In the genomic region with DNA sequence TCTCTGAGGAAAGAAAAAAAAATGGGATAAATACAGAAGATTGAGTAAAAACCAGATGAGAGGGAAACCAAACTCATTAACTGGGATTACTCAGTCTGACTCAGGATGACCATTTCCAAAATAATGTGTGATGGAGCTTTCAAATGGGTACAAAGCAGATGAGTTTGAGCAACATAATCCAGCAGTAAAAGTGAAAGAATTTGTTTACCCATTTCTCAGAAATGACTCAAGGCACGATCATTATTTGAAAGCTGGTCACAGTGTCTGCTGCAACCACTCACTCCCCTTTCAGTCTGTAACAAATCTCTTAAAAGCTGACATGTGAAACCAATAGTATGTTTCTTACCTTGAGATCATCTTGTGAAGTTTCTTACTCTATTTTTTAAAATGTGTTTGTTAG, we compare ENCODE assay signal across 10 cellular contexts.
DNase-seq lines count a peak whose midpoint lies in the region; ATAC-seq and TF ChIP-seq lines count a peak whose summit lies in the region.
"Had no signal": no experiment of that assay in that cellular context is flagged by ENCODE, and none has a peak within 500 bp of the region (broad histone marks: within the 10 kb centered on the region; RNA-seq: fewer than 3 reads in every experiment).

No MANE protein-coding gene starts in this region.

- peaks cover 9% of the 10 kb centered on the region; the same call in 1 of the 2 replicates for H3K27me3 ChIP-seq in HAP-1 (ENCODE audit: low read depth)

- H3K4me1 ChIP-seq in HAP-1 = no peaks in the 10 kb centered on the region

- in situ Hi-C loops in astrocyte of the spinal cord (cut with HindIII; ENCODE audit: low sequenced_read_pairs) (no loop called here), HAP-1 (cut with MboI; ENCODE audit: low sequenced_read_pairs) (no loop called here)

- TF ChIP-seq CTCF in astrocyte of the spinal cord (IDR thresholded peaks at IDR 0.05; ENCODE audit: low read depth, low read length) (no peak), omental fat pad (IDR thresholded peaks at IDR 0.05) (no peak)

- no peak overlapping the region for H3K4me3 ChIP-seq in astrocyte of the spinal cord (ENCODE audit: low read depth, low read length)
- H3K4me3 ChIP-seq in HAP-1 = no peak overlapping the region

- no peaks in the 10 kb centered on the region for H3K36me3 ChIP-seq in HAP-1 (replicated peaks)

- DNase-seq in activated CD4-positive, CD25-positive, alpha-beta regulatory T cell treated with anti-CD3 and anti-CD28 coated beads, Interleukin-2, amount 50 U/mL, for 72 hours = no peak
- DNase-seq in HS-27A (ENCODE audit: low read depth) (peak; percentile 64), astrocyte of the spinal cord (ENCODE audit: low read depth, low spot score) (peak; percentile 93), omental fat pad (ENCODE audit: low spot score) (no peak), HAP-1 (ENCODE audit: low spot score in 2 of 2) (no peak), cerebellar nuclear complex (lab: John Stamatoyannopoulos, UW) (no peak)
- DNase-seq: H9, right cardiac atrium had no signal

- H3K9me3 ChIP-seq in HAP-1 = no peaks in the 10 kb centered on the region

- peak; percentile 83 to 90 for ATAC-seq in activated CD4-positive, CD25-positive, alpha-beta regulatory T cell treated with anti-CD3 and anti-CD28 coated beads, Interleukin-2, amount 50 U/mL, for 24 hours
- ATAC-seq in omental fat pad (ENCODE audit: low FRiP score) = peak; percentile 50
- no peak for ATAC-seq in GM18498 (IDR thresholded peaks at IDR 0.05; ENCODE audit: unreplicated experiment)
- ATAC-seq: right cardiac atrium had no signal

Comparison
In these comparisons a context has a peak if more than half of its experiments do, and no peak if none do; other contexts are left out.
1. DNase-seq: peak in HS-27A (single experiment) and astrocyte of the spinal cord (single experiment); none in activated CD4-positive, CD25-positive, alpha-beta regulatory T cell treated with anti-CD3 and anti-CD28 coated beads, Interleukin-2, amount 50 U/mL, for 72 hours (single experiment), omental fat pad (single experiment), HAP-1 (0 of 2) and cerebellar nuclear complex (0 of 2).